13 cellular contexts compared by ENCODE assay signal in the genomic region with DNA sequence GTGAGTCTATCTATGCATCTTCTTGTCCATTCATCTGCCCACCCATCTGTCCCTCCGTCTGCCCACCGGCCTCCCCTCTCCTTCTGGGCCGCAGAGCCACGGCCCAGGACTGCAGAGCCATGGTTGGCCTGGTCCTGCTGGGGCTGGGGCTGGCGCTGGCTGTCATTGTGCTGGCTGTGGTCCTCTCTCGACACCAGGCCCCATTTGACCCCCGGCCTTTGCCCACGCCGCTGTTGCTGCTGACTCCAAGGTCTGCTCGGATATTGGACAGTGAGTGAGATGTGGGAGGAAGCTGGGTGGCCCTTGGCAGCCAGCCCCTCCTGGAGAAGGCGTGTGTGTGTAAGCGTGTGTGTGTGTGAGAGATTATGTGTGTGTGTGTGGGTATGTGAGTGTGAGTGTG. TPM values are rescaled to one million over a fixed set of nuclear protein-coding genes. Genes with fewer than 3 reads are reported as not detected.
"Had no signal": no experiment of that assay in that cellular context is flagged by ENCODE, and none has a peak within 500 bp of the region (broad histone marks: within the 10 kb centered on the region; RNA-seq: fewer than 3 reads in every experiment).

No MANE protein-coding gene starts in this region.

RNA-seq across cellular contexts. Expression of a gene that starts 7.7 kb away (rescaled TPM):
- total RNA-seq: activated B cell treated with CpG ODN at 0.5 μM for 24 hours; activated CD4-positive, alpha-beta memory T cell treated with anti-CD3 and anti-CD28 coated beads for 36 hours; activated CD4-positive, alpha-beta T cell treated with anti-CD3 and anti-CD28 coated beads, Interleukin-2, amount 10 ng/mL, durations not matched to agents 7 days and 5 days; activated CD8-positive, alpha-beta memory T cell treated with anti-CD3 and anti-CD28 coated beads for 36 hours; activated naive CD8-positive, alpha-beta T cell treated with anti-CD3 and anti-CD28 coated beads for 36 hours; activated T-helper 17 cell treated with anti-CD3 and anti-CD28 coated beads, Interleukin-2, amount 50 U/mL, for 72 hours; adrenal gland; aorta; bronchial epithelial cell; LHCN-M2; M059J; PC-9; T-helper 17 cell had no signal
- polyA plus RNA-seq: adrenal gland, aorta had no signal
